Comparison of ENCODE assay signal across 8 cellular contexts in genomic region chr11:693415-693831, GRCh38. TPM values are rescaled to one million over a fixed set of nuclear protein-coding genes. Genes with fewer than 3 reads are reported as not detected.
A peak's percentile ranks its signal among the peaks of the same experiment; 100 is the strongest.
DNase-seq lines count a peak whose midpoint lies in the region; ATAC-seq and TF ChIP-seq lines count a peak whose summit lies in the region.
"Had no signal": no experiment of that assay in that cellular context is flagged by ENCODE, and none has a peak within 500 bp of the region (broad histone marks: within the 10 kb centered on the region; RNA-seq: fewer than 3 reads in every experiment).

No MANE protein-coding gene starts in this region.

- DNase-seq in GM06990 (ENCODE audit: extremely low read depth, insufficient read length) = no peak
- no peak for DNase-seq in NT2/D1 (ENCODE audit: low read depth, low spot score)
- DNase-seq in dorsolateral prefrontal cortex = no peak
- no peak for DNase-seq in retinal pigment epithelial cell (ENCODE audit: low read depth)
- no peak for DNase-seq in effector CD4-positive, alpha-beta T cell

- no peak for ATAC-seq in HG03521 (IDR thresholded peaks at IDR 0.05; ENCODE audit: unreplicated experiment)
- no peak for ATAC-seq in HG03095 (IDR thresholded peaks at IDR 0.05; ENCODE audit: unreplicated experiment)

- H3K27me3 ChIP-seq in GM06990 (replicated peaks; ENCODE audit: control insufficient read depth, insufficient read depth, low read length) = no peaks in the 10 kb centered on the region
- no peaks in the 10 kb centered on the region for H3K27me3 ChIP-seq in NT2/D1 (ENCODE audit: insufficient read depth, insufficient read length)
- no peaks in the 10 kb centered on the region for H3K27me3 ChIP-seq in dorsolateral prefrontal cortex

- no peaks in the 10 kb centered on the region for H3K9me3 ChIP-seq in NT2/D1 (ENCODE audit: insufficient read depth, low read length)

- TF ChIP-seq CTCF in GM06990 (IDR thresholded peaks at IDR 0.05; ENCODE audit: insufficient read depth, low read length, poor library complexity, severe bottlenecking) (no peak), dorsolateral prefrontal cortex (IDR thresholded peaks at IDR 0.05 in 54 of 56, conservative IDR thresholded peaks at IDR 0.05 in 2 of 56; ENCODE audit: low read depth in 1 of 56, partially characterized antibody in 56 of 56) (no peak), retinal pigment epithelial cell (conservative IDR thresholded peaks at IDR 0.05; ENCODE audit: low read depth, low read length) (no peak)

- H3K36me3 ChIP-seq in GM06990 (ENCODE audit: control insufficient read depth, insufficient read depth, low read length) = peaks cover 7% of the 10 kb centered on the region
- H3K36me3 ChIP-seq in NT2/D1 (ENCODE audit: insufficient read depth, insufficient read length, low read length) = peaks cover 31% of the 10 kb centered on the region

- peaks cover 31% of the 10 kb centered on the region for H3K4me1 ChIP-seq in NT2/D1 (ENCODE audit: insufficient read depth, insufficient read length)

- H3K9ac ChIP-seq in NT2/D1 (ENCODE audit: insufficient read length, low read depth) = peak overlapping the region; percentile 81

- H3K27ac ChIP-seq in dorsolateral prefrontal cortex = peak overlapping the region in 54 of 59 donors; percentile 3 to 100 (median 62)

- intact Hi-C loops in dorsolateral prefrontal cortex (cut with DNase I) = loop anchor here in 1 of 2 donors (10.0 kb wide), 1 partner anchor 119 kb away; the partner anchor contains the start of gene PHRF1

- H3K4me3 ChIP-seq in GM06990 (replicated peaks; ENCODE audit: low read depth, low read length) (peak overlapping the region; percentile 63), NT2/D1 (ENCODE audit: insufficient read length, low read depth) (peak overlapping the region; percentile 78), dorsolateral prefrontal cortex (peak overlapping the region in 55 of 59 donors; percentile 2 to 98 (median 80)), retinal pigment epithelial cell (ENCODE audit: low read length) (peak overlapping the region; percentile 39)

RNA-seq across cellular contexts. Expression of gene DEAF1, which starts 1.6 kb away (rescaled TPM):
- total RNA-seq in dorsolateral prefrontal cortex = 100 to 1,000 TPM in 119 of 120 experiments, 10 to 100 TPM in 1; 72.0 to 250 (median 144) TPM

RNA-seq across cellular contexts. Expression of gene TMEM80, which starts 2.2 kb away (rescaled TPM):
- total RNA-seq in dorsolateral prefrontal cortex = 10 to 100 TPM; 14.5 to 48.6 (median 27.2) TPM

RNA-seq across cellular contexts. Expression of gene EPS8L2, which starts 12.6 kb away (rescaled TPM):
- 10 to 100 TPM; 10.3 to 57.6 (median 18.1) TPM for total RNA-seq in dorsolateral prefrontal cortex

RNA-seq across cellular contexts. Expression of gene TALDO1, which starts 53.8 kb away (rescaled TPM):
- 100 to 1,000 TPM in 96 of 120 experiments, 10 to 100 TPM in 24; 58.9 to 258 (median 114) TPM for total RNA-seq in dorsolateral prefrontal cortex

RNA-seq across cellular contexts. Expression of gene DRD4, which starts 56.4 kb away (rescaled TPM):
- 1 to 10 TPM in 111 of 120 experiments, under 1 TPM in 7, not detected in 2; 0.55 to 8.4 (median 3.0) TPM for total RNA-seq in dorsolateral prefrontal cortex
- total RNA-seq: myocyte had no signal
